ENCODE assay signal across 8 cellular contexts in the genomic region with DNA sequence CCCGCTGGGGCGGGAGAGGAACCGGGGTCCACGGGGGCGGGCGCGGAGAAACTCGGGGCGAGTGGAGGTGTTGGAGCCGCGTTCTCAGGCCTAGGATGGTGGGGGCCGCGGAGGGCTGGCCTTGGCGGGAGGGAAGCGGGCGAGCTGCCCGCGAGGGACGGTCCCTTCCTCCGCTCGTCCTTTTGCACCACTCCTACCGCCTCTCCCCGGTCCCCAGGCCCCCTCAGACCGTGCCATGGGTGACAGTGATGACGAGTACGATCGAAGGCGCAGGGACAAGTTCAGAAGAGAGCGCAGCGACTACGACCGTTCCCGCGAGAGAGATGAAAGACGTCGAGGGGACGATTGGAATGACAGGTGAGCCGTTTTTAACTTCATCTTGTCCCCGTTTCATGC. TPM values are rescaled to one million over a fixed set of nuclear protein-coding genes. Genes with fewer than 3 reads are reported as not detected.
A peak's percentile ranks its signal among the peaks of the same experiment; 100 is the strongest.
DNase-seq lines count a peak whose midpoint lies in the region; ATAC-seq and TF ChIP-seq lines count a peak whose summit lies in the region.

No MANE protein-coding gene starts in this region.

- no peaks in the 10 kb centered on the region for H3K27me3 ChIP-seq in BJ (ENCODE audit: control insufficient read depth, insufficient read depth, low read length)

- peak; percentile 35 for ATAC-seq in HG03432 (IDR thresholded peaks at IDR 0.05; ENCODE audit: unreplicated experiment)
- peak; percentile 4 for ATAC-seq in omental fat pad (ENCODE audit: low FRiP score)

- no peaks in the 10 kb centered on the region for H3K9me3 Mint-ChIP-seq in activated CD4-positive, alpha-beta T cell treated with anti-CD3 and anti-CD28 coated beads, Interleukin-2, amount 10 ng/mL, durations not matched to agents 7 days and 5 days

- peak overlapping the region; percentile 97 for H3K4me3 Mint-ChIP-seq in activated CD4-positive, alpha-beta T cell treated with anti-CD3 and anti-CD28 coated beads, Interleukin-2, amount 10 ng/mL, durations not matched to agents 7 days and 5 days

- no peaks in the 10 kb centered on the region for H3K27me3 Mint-ChIP-seq in activated CD4-positive, alpha-beta T cell treated with anti-CD3 and anti-CD28 coated beads, Interleukin-2, amount 10 ng/mL, durations not matched to agents 7 days and 5 days

- peaks cover 72% of the 10 kb centered on the region for H3K36me3 Mint-ChIP-seq in activated CD4-positive, alpha-beta T cell treated with anti-CD3 and anti-CD28 coated beads, Interleukin-2, amount 10 ng/mL, durations not matched to agents 7 days and 5 days (ENCODE audit: low read depth)

- no peak for TF ChIP-seq CTCF in BJ (IDR thresholded peaks at IDR 0.05; ENCODE audit: insufficient read depth, low read depth, low read length)
- no peak for TF ChIP-seq CTCF in fibroblast of pulmonary artery (IDR thresholded peaks at IDR 0.05; ENCODE audit: low read length, missing control alignments)
- TF ChIP-seq CTCF in omental fat pad (IDR thresholded peaks at IDR 0.05): no peak

- H3K27ac Mint-ChIP-seq in activated CD4-positive, alpha-beta T cell treated with anti-CD3 and anti-CD28 coated beads, Interleukin-2, amount 10 ng/mL, durations not matched to agents 7 days and 5 days: peak overlapping the region; percentile 95

- H3K4me1 Mint-ChIP-seq in activated CD4-positive, alpha-beta T cell treated with anti-CD3 and anti-CD28 coated beads, Interleukin-2, amount 10 ng/mL, durations not matched to agents 7 days and 5 days: peaks cover 64% of the 10 kb centered on the region

- DNase-seq in BJ (ENCODE audit: low read depth): no peak
- peak; percentile 55 for DNase-seq in GM19240 (ENCODE audit: insufficient read length, low spot score)
- peak; percentile 61 for DNase-seq in activated CD4-positive, alpha-beta T cell treated with anti-CD3 and anti-CD28 coated beads, Interleukin-2, amount 10 ng/mL, durations not matched to agents 7 days and 5 days
- DNase-seq in fibroblast of pulmonary artery (ENCODE audit: low read depth): no peak
- DNase-seq in omental fat pad (ENCODE audit: low spot score): no peak
- no peak for DNase-seq in medulla oblongata (ENCODE audit: extremely low spot score)
- DNase-seq in iPS-NIHi11 (ENCODE audit: low spot score): no peak

- POLR2A ChIA-PET in BJ (lab: Charles Lee): interaction anchor here (0.6 to 1.9 kb wide), 5 partner anchors 11 to 1061 kb away, joined by 3 to 13 read pairs (median 3); partner anchors contain the start of gene UFSP1
- POLR2A ChIA-PET in activated CD4-positive, alpha-beta T cell treated with anti-CD3 and anti-CD28 coated beads, Interleukin-2, amount 10 ng/mL, durations not matched to agents 7 days and 5 days (lab: Charles Lee): interaction anchor here (0.7 to 2.3 kb wide), 6 partner anchors 8 to 356 kb away, joined by 3 to 18 read pairs (median 4); partner anchors contain the start of genes TRIP6, UFSP1 and ZNHIT1

- peak overlapping the region; percentile 80 for H3K4me3 ChIP-seq in BJ (ENCODE audit: low read depth, low read length)
- H3K4me3 ChIP-seq in fibroblast of pulmonary artery (replicated peaks; ENCODE audit: low read depth, low read length): peak overlapping the region; percentile 94

- peaks cover 32% of the 10 kb centered on the region for H3K36me3 ChIP-seq in BJ (ENCODE audit: control insufficient read depth, insufficient read depth, low read length)

- CTCF ChIA-PET in BJ (lab: Yijun Ruan, JAX): interaction anchor here (0.6 to 2.0 kb wide), 7 partner anchors 20 to 1926 kb away, joined by 3 to 11 read pairs (median 4); partner anchors contain the start of gene ACHE
- CTCF ChIA-PET in activated CD4-positive, alpha-beta T cell treated with anti-CD3 and anti-CD28 coated beads, Interleukin-2, amount 10 ng/mL, durations not matched to agents 7 days and 5 days (lab: Charles Lee): interaction anchor here (0.6 to 3.2 kb wide), 9 partner anchors 8 to 1269 kb away, joined by 3 to 23 read pairs (median 3); partner anchors contain the start of genes POP7 and UFSP1

RNA-seq across cellular contexts. Expression of gene SRRT, which starts 0.5 kb away (rescaled TPM):
- 37.4 and 47.1 TPM in 2 replicates for polyA plus RNA-seq in BJ (2011; rRNA removed)
- polyA minus RNA-seq in BJ (2011; rRNA and poly(A)+ RNA removed): 32.1 and 34.4 TPM in 2 replicates
- total RNA-seq in activated CD4-positive, alpha-beta T cell treated with anti-CD3 and anti-CD28 coated beads, Interleukin-2, amount 10 ng/mL, durations not matched to agents 7 days and 5 days: 100 to 1,000 TPM; 262 to 280 TPM
- 10 to 100 TPM; 44.9 to 87.3 (median 60.9) TPM for total RNA-seq in omental fat pad

RNA-seq across cellular contexts. Expression of gene TRIP6, which starts 8.2 kb away (rescaled TPM):
- 70.3 and 105 TPM in 2 replicates for polyA plus RNA-seq in BJ (2011; rRNA removed)
- 31.9 and 48.3 TPM in 2 replicates for polyA minus RNA-seq in BJ (2011; rRNA and poly(A)+ RNA removed)
- total RNA-seq in activated CD4-positive, alpha-beta T cell treated with anti-CD3 and anti-CD28 coated beads, Interleukin-2, amount 10 ng/mL, durations not matched to agents 7 days and 5 days: 10 to 100 TPM; 24.8 to 34.2 TPM
- total RNA-seq in omental fat pad: 10 to 100 TPM; 48.7 to 71.3 (median 53.0) TPM

RNA-seq across cellular contexts. Expression of gene UFSP1, which starts 14.2 kb away (rescaled TPM):
- 1.1 and 2.0 TPM in 2 replicates for polyA plus RNA-seq in BJ (2011; rRNA removed)
- polyA minus RNA-seq in BJ (2011; rRNA and poly(A)+ RNA removed): 1.0 and 1.6 TPM in 2 replicates
- 1 to 10 TPM; 2.3 to 3.1 TPM for total RNA-seq in activated CD4-positive, alpha-beta T cell treated with anti-CD3 and anti-CD28 coated beads, Interleukin-2, amount 10 ng/mL, durations not matched to agents 7 days and 5 days
- 1 to 10 TPM; 4.7 to 8.0 (median 7.3) TPM for total RNA-seq in omental fat pad

RNA-seq across cellular contexts. Expression of gene ACHE, which starts 20.3 kb away (rescaled TPM):
- polyA plus RNA-seq in BJ (2011; rRNA removed): 0.05 and 0.22 TPM in 2 replicates
- 0.21 TPM in 1 of 2 replicates, not detected in the other for polyA minus RNA-seq in BJ (2011; rRNA and poly(A)+ RNA removed)
- not detected for total RNA-seq in activated CD4-positive, alpha-beta T cell treated with anti-CD3 and anti-CD28 coated beads, Interleukin-2, amount 10 ng/mL, durations not matched to agents 7 days and 5 days
- total RNA-seq in omental fat pad: under 1 TPM; 0.50 to 0.96 (median 0.73) TPM

RNA-seq across cellular contexts. Expression of gene SLC12A9, which starts 22.8 kb away (rescaled TPM):
- polyA plus RNA-seq in BJ (2011; rRNA removed): 14.2 and 23.1 TPM in 2 replicates
- polyA minus RNA-seq in BJ (2011; rRNA and poly(A)+ RNA removed): 11.1 and 14.5 TPM in 2 replicates
- total RNA-seq in activated CD4-positive, alpha-beta T cell treated with anti-CD3 and anti-CD28 coated beads, Interleukin-2, amount 10 ng/mL, durations not matched to agents 7 days and 5 days: 10 to 100 TPM; 44.1 to 49.1 TPM
- total RNA-seq in omental fat pad: 10 to 100 TPM in 3 of 4 donors, 1 to 10 TPM in 1; 9.6 to 29.0 (median 13.3) TPM

Comparison
In these comparisons a context has a peak if more than half of its experiments do, and no peak if none do; other contexts are left out.
1. DNase-seq: peak in GM19240 (single experiment) and activated CD4-positive, alpha-beta T cell treated with anti-CD3 and anti-CD28 coated beads, Interleukin-2, amount 10 ng/mL, durations not matched to agents 7 days and 5 days (single experiment); none in BJ (single experiment), fibroblast of pulmonary artery (single experiment), omental fat pad (single experiment), medulla oblongata (single experiment) and iPS-NIHi11 (single experiment).